Comparison of ENCODE assay signal across 9 cellular contexts in genomic region chr11:122983438-122984185, GRCh38. TPM values are rescaled to one million over a fixed set of nuclear protein-coding genes. Genes with fewer than 3 reads are reported as not detected.
DNase-seq lines count a peak whose midpoint lies in the region; ATAC-seq, FAIRE-seq and TF ChIP-seq lines count a peak whose summit lies in the region.
"Had no signal": no experiment of that assay in that cellular context is flagged by ENCODE, and none has a peak within 500 bp of the region (broad histone marks: within the 10 kb centered on the region; RNA-seq: fewer than 3 reads in every experiment).

No MANE protein-coding gene starts in this region.

- ATAC-seq in PC-3 (no peak), psoas muscle (no peak), GM21381 (IDR thresholded peaks at IDR 0.05; ENCODE audit: unreplicated experiment) (no peak)

- TF ChIP-seq CTCF in PC-3 (conservative IDR thresholded peaks at IDR 0.05; ENCODE audit: low read depth, low read length) = no peak
- TF ChIP-seq CTCF in esophagus muscularis mucosa (IDR thresholded peaks at IDR 0.05) = no peak
- no peak for TF ChIP-seq CTCF in psoas muscle (IDR thresholded peaks at IDR 0.05)
- no peak for TF ChIP-seq CTCF in D721Med (IDR thresholded peaks at IDR 0.05; ENCODE audit: insufficient read depth, missing control alignments)

- peaks cover 95% of the 10 kb centered on the region for H3K27me3 ChIP-seq in PC-3 (ENCODE audit: low read length)
- H3K27me3 ChIP-seq in esophagus muscularis mucosa = peaks cover 10 to 91% (median 71%) of the 10 kb centered on the region in 4 donors
- peaks cover 0 to 92% (median 29%) of the 10 kb centered on the region in 3 donors for H3K27me3 ChIP-seq in psoas muscle (ENCODE audit: insufficient read depth in 3 of 3, low read length in 2 of 3)

- H4K20me1 ChIP-seq in PC-3 (ENCODE audit: low read length) = no peaks in the 10 kb centered on the region

- POLR2A ChIA-PET in PC-3 (lab: Charles Lee; ENCODE audit: unreplicated experiment) = no interaction called here

- WGBS in esophagus muscularis mucosa = 14% methylated on average over 25 of the region's 26 CpGs
- 12 to 13% (median 12%) methylated on average over 26 of the region's 26 CpGs for WGBS in psoas muscle, 3 donors

- no peaks in the 10 kb centered on the region for H3K79me2 ChIP-seq in PC-3 (ENCODE audit: low read length)

- FAIRE-seq in D721Med (lab: Jason Lieb, UNC) (no peak), urothelium cell line (lab: Jason Lieb, UNC) (no peak)

- H3F3A ChIP-seq in PC-3 (ENCODE audit: low read length, unreplicated experiment) = no peaks in the 10 kb centered on the region

- H3K9me3 ChIP-seq in PC-3 (ENCODE audit: low read length) (no peaks in the 10 kb centered on the region), esophagus muscularis mucosa (no peaks in the 10 kb centered on the region), psoas muscle (no peaks in the 10 kb centered on the region)

- H3K36me3 ChIP-seq in PC-3 (ENCODE audit: low read depth, low read length) (no peaks in the 10 kb centered on the region), esophagus muscularis mucosa (no peaks in the 10 kb centered on the region), psoas muscle (ENCODE audit: insufficient read depth in 1 of 2, low read depth in 1 of 2) (no peaks in the 10 kb centered on the region)

- no peak for TF ChIP-seq EP300 in esophagus muscularis mucosa (IDR thresholded peaks at IDR 0.05)

- intact Hi-C loops in PC-3 (cut with micrococcal nuclease) = no loop called here
- intact Hi-C loops in esophagus muscularis mucosa (cut with DNase I) = no loop called here
- intact Hi-C loops in psoas muscle (cut with DNase I) = no loop called here

- H3K4me3 ChIP-seq in PC-3 (ENCODE audit: low read length) (peak overlapping the region; percentile 62), esophagus muscularis mucosa (peak overlapping the region; percentile 54 to 73 (median 62)), psoas muscle (peak overlapping the region; percentile 69)

- H2AFZ ChIP-seq in PC-3 (ENCODE audit: low read length) = peak overlapping the region; percentile 57; the same call in 1 of the 2 replicates

- H3K27ac ChIP-seq in PC-3 (ENCODE audit: low read length) = no peak overlapping the region
- H3K27ac ChIP-seq in esophagus muscularis mucosa (replicated peaks in 1 of 4) = no peak overlapping the region
- no peak overlapping the region for H3K27ac ChIP-seq in psoas muscle

- H3K9me2 ChIP-seq in PC-3 (replicated peaks; ENCODE audit: low read length) = no peaks in the 10 kb centered on the region

- peak overlapping the region; percentile 72 for H3K4me2 ChIP-seq in PC-3 (ENCODE audit: low read length)

- H3K4me1 ChIP-seq in PC-3 (ENCODE audit: insufficient read depth, low read length) (no peaks in the 10 kb centered on the region), esophagus muscularis mucosa (peaks cover 15 to 39% (median 28%) of the 10 kb centered on the region in 4 donors), psoas muscle (no peaks in the 10 kb centered on the region)

- CTCF ChIA-PET in PC-3 (lab: Charles Lee) = no interaction called here

- no TSS peak for BruUV-seq in PC-3 (replicated peaks; lab: Mats Ljungman, UMichigan)

- no peak for TF ChIP-seq POLR2A in esophagus muscularis mucosa (IDR thresholded peaks at IDR 0.05; ENCODE audit: low read depth)

- DNase-seq in ELF-1 (ENCODE audit: low read depth, low spot score) = peak; percentile 49
- DNase-seq in PC-3 = no peak
- DNase-seq in esophagus muscularis mucosa (ENCODE audit: extremely low spot score) = no peak
- DNase-seq in psoas muscle = no peak
- DNase-seq in D721Med (ENCODE audit: insufficient read length, low spot score) = no peak
- DNase-seq in urothelium cell line (ENCODE audit: low spot score) = no peak
- DNase-seq in NCI-H82 (lab: John Stamatoyannopoulos, UW) = no peak
- DNase-seq: OCI-M1 had no signal

- no peak overlapping the region for H3K9ac ChIP-seq in PC-3 (ENCODE audit: low read length)

RNA-seq across cellular contexts. Expression of gene BSX, which starts 2.0 kb away (rescaled TPM):
- total RNA-seq in PC-3 (2014; rRNA removed) (not detected in 2 replicates), esophagus muscularis mucosa (not detected), psoas muscle (not detected)
- polyA plus RNA-seq in psoas muscle = not detected
